8 cellular contexts compared by ENCODE assay signal in the genomic region with DNA sequence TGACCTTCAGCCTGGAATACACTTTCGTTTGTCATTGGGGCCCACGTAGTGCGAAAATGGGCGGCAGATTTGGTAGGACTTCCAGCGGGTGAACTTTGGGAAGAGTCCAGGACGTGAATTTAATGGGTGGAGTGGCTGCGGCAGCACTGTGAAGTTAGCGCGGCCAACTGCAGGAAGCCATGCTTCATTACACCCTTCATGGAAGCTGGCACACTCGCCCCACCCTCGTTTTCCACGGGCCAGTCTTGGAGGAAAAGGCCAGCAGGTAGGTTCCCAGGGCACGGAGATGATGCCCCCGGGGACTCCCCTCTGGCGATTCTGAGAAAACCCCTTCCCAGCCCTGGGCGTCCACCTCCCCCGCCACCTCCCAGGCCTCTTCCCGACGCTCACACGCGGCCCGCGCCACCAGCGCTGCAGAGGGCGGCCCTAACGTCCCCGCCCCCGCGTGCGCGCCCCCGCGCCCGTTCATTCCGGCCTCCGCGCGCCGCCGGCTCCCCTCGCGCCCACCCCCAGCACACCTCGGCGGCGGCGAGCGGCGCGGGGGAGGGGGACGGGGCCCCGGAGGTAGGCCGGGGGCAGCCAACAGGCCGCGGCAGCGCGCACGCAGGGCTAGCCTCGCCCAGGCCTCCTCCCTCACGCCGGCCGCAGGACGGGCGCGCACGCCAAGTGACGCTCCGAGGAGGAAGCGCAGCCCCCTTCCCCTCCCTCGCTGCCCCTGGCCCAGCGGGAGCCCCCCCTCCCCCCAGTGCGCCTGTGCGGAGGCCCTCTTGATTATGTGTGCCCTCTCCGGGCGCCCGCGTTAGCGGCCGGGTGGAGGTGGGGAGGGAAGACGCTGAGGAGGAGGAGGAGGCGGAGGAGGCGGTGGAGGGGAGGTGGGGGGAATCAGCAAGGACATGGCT. TPM values are rescaled to one million over a fixed set of nuclear protein-coding genes. Genes with fewer than 3 reads are reported as not detected.
A peak's percentile ranks its signal among the peaks of the same experiment; 100 is the strongest.
DNase-seq lines count a peak whose midpoint lies in the region; ATAC-seq and TF ChIP-seq lines count a peak whose summit lies in the region.

TSS of gene MLLT10 (plus strand) at position 656 of the 899 bp plus-strand sequence. CDS start 413 bp downstream, outside the sequence.

- CTCF ChIA-PET in activated CD4-positive, alpha-beta memory T cell treated with anti-CD3 and anti-CD28 coated beads, Interleukin-2, amount 10 ng/mL, durations not matched to agents 7 days and 5 days (lab: Charles Lee), result interaction anchor here (0.9 to 2.0 kb wide), 3 partner anchors 13 to 37 kb away, joined by 4 to 6 read pairs (median 6); no protein-coding TSS in a partner anchor

- DNase-seq in NCI-H82 treated with DMSO at 0.1 percent for 48 hours (lab: John Stamatoyannopoulos, UW; ENCODE audit: unreplicated experiment) (peak; percentile 64), ecto neural progenitor cell (ENCODE audit: low spot score) (peak; percentile 97), lung (ENCODE audit: low spot score) (peak; percentile 95)
- peak; percentile 92 for DNase-seq in activated CD4-positive, alpha-beta memory T cell treated with anti-CD3 and anti-CD28 coated beads, Interleukin-2, amount 10 ng/mL, durations not matched to agents 7 days and 5 days
- peak; percentile 75 to 85 (median 81) for DNase-seq in stimulated activated CD4-positive, alpha-beta T cell treated with anti-CD3 and anti-CD28 coated beads, TNF-alpha, amount 100 ng/mL, for 4 hours (ENCODE audit: low read depth in 3 of 3)

- ATAC-seq in GM19324 (IDR thresholded peaks at IDR 0.05; ENCODE audit: low FRiP score, unreplicated experiment), result peak; percentile 93
- peak; percentile 88 for ATAC-seq in HG03460 (IDR thresholded peaks at IDR 0.05; ENCODE audit: unreplicated experiment)
- ATAC-seq in lung (ENCODE audit: insufficient read depth, low FRiP score), result peak; percentile 92

- peaks cover 13% of the 10 kb centered on the region for H3K36me3 Mint-ChIP-seq in activated CD4-positive, alpha-beta memory T cell treated with anti-CD3 and anti-CD28 coated beads, Interleukin-2, amount 10 ng/mL, durations not matched to agents 7 days and 5 days (ENCODE audit: low read depth)

- H3K27me3 ChIP-seq in lung (ENCODE audit: control insufficient read depth, insufficient read depth), result no peaks in the 10 kb centered on the region

- H3K9me3 Mint-ChIP-seq in activated CD4-positive, alpha-beta memory T cell treated with anti-CD3 and anti-CD28 coated beads, Interleukin-2, amount 10 ng/mL, durations not matched to agents 7 days and 5 days, result no peaks in the 10 kb centered on the region

- H3K4me3 ChIP-seq in lung, result peak within 1 kb of the TSS; percentile 88

- no peak; the same call in 1 of the 2 replicates for TF ChIP-seq CTCF in C4-2B (conservative IDR thresholded peaks at IDR 0.05)
- TF ChIP-seq CTCF in lung (IDR thresholded peaks at IDR 0.05; ENCODE audit: control extremely low read depth, extremely low read depth), result no peak

- H3K27ac Mint-ChIP-seq in activated CD4-positive, alpha-beta memory T cell treated with anti-CD3 and anti-CD28 coated beads, Interleukin-2, amount 10 ng/mL, durations not matched to agents 7 days and 5 days, result peak within 1 kb of the TSS; percentile 91

- peaks cover 0 to 3% of the 10 kb centered on the region in 2 donors for H3K4me1 ChIP-seq in lung (ENCODE audit: control insufficient read depth in 2 of 2, insufficient read depth in 2 of 2, low read length in 2 of 2)

- peaks cover 4% of the 10 kb centered on the region for H3K27me3 Mint-ChIP-seq in activated CD4-positive, alpha-beta memory T cell treated with anti-CD3 and anti-CD28 coated beads, Interleukin-2, amount 10 ng/mL, durations not matched to agents 7 days and 5 days

- peak within 1 kb of the TSS; percentile 86 for H3K27ac ChIP-seq in C4-2B
- peak within 1 kb of the TSS; percentile 94 to 99 for H3K27ac ChIP-seq in lung (ENCODE audit: low read depth in 1 of 2, low read length in 1 of 2)

- WGBS in lung, 2 donors, result 0% methylated on average over 18 to 78 of the region's 81 CpGs

- H3K4me3 Mint-ChIP-seq in activated CD4-positive, alpha-beta memory T cell treated with anti-CD3 and anti-CD28 coated beads, Interleukin-2, amount 10 ng/mL, durations not matched to agents 7 days and 5 days, result peak within 1 kb of the TSS; percentile 88

- H3K9me3 ChIP-seq in lung (ENCODE audit: control insufficient read depth in 2 of 2, insufficient read depth in 1 of 2, low read length in 1 of 2), result no peaks in the 10 kb centered on the region

- POLR2A ChIA-PET in activated CD4-positive, alpha-beta memory T cell treated with anti-CD3 and anti-CD28 coated beads, Interleukin-2, amount 10 ng/mL, durations not matched to agents 7 days and 5 days (lab: Charles Lee), result interaction anchor here (0.8 to 1.3 kb wide), 9 partner anchors 8 to 806 kb away, joined by 3 to 6 read pairs (median 3); partner anchors contain the start of genes COMMD3 and SKIDA1

- H3K36me3 ChIP-seq in lung (ENCODE audit: control insufficient read depth in 2 of 2, insufficient read depth in 2 of 2, low read length in 2 of 2), result peaks cover 2 to 4% of the 10 kb centered on the region in 2 donors

- H3K4me1 Mint-ChIP-seq in activated CD4-positive, alpha-beta memory T cell treated with anti-CD3 and anti-CD28 coated beads, Interleukin-2, amount 10 ng/mL, durations not matched to agents 7 days and 5 days, result peaks cover 25% of the 10 kb centered on the region

RNA-seq across cellular contexts. Expression of gene MLLT10, which starts in this region (rescaled TPM):
- 10 to 100 TPM; 43.0 to 49.9 TPM for total RNA-seq in activated CD4-positive, alpha-beta memory T cell treated with anti-CD3 and anti-CD28 coated beads, Interleukin-2, amount 10 ng/mL, durations not matched to agents 7 days and 5 days
- 10 to 100 TPM; 49.1 to 97.8 TPM for total RNA-seq in lung
- polyA plus RNA-seq in lung, result 10 to 100 TPM; 20.6 to 22.3 TPM

Comparison
In these comparisons a context has a peak if more than half of its experiments do, and no peak if none do; other contexts are left out.
1. Peak in every context shown above with its lines: DNase-seq, ATAC-seq, H3K4me3 ChIP-seq and H3K27ac ChIP-seq.